In genomic region chrX:38089173-38089982, GRCh38 we compare ENCODE assay signal across 21 cellular contexts.
"Had no signal": no experiment of that assay in that cellular context is flagged by ENCODE, and none has a peak within 500 bp of the region (broad histone marks: within the 10 kb centered on the region; RNA-seq: fewer than 3 reads in every experiment).

No MANE protein-coding gene starts in this region.

- DNase-seq: activated CD4-positive, alpha-beta T cell treated with anti-CD3 and anti-CD28 coated beads for 4 hours; activated CD4-positive, alpha-beta T cell treated with anti-CD3 and anti-CD28 coated beads, Interleukin-2, amount 50 U/mL, for 4 hours; activated effector memory CD4-positive, alpha-beta T cell treated with Interleukin-2 at 50 U/mL for 16 hours; activated naive CD4-positive, alpha-beta T cell treated with Interleukin-2 at 50 U/mL for 16 hours; aorta; left ventricle myocardium superior; mammary epithelial cell; natural killer cell; spleen; stimulated activated naive CD4-positive, alpha-beta T cell; T-helper 9 cell; tibial artery had no signal

- H3K4me3 ChIP-seq: coronary artery, neural progenitor cell, right atrium auricular region, spleen, suprapubic skin, tibial artery had no signal

- H3K4me1 ChIP-seq: neural progenitor cell, right atrium auricular region, spleen, suprapubic skin, tibial artery had no signal

- ATAC-seq: left ventricle myocardium superior, natural killer cell had no signal

- H3K27ac ChIP-seq: coronary artery, neural progenitor cell, right atrium auricular region, spleen, suprapubic skin, tibial artery, VCaP had no signal

- H3K9me3 ChIP-seq: right atrium auricular region, spleen, suprapubic skin, tibial artery had no signal

- H3K27me3 ChIP-seq: neural progenitor cell, suprapubic skin, tibial artery had no signal

- FAIRE-seq: endothelial cell of umbilical vein, frontal cortex, islet of Langerhans, TTC549 had no signal

- H3K36me3 ChIP-seq: neural progenitor cell, right atrium auricular region, spleen, suprapubic skin, tibial artery had no signal
